ENCODE assay signal across 22 cellular contexts in the genomic region with DNA sequence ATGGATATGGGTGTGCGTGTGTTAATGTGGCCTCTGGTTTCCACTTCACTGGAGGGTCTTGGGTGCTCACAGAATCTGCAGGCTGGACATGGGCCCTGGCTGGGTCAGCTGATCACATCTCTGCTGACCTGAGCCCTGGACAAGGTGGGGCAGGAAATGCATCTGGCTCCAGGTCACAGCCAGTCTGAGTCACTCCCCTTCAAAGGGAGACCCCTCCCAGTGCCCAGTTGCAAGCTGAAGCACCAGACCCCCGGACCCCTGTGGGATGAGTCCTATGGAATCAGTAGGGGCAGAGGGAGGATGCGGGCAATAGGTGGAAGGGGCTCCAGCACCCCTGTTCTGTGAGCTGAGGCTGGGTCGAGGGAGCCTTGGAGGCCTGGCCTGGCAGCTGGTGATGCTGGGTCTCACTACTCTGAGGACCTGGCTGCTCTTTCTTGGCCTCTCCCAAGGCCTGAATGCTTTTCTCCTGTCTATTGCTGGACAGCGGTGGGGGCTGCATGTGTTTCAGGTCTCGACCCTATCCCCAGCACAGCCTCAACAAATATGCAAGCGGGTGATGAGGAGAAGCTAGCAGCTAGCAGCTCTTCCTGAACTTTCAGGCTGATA.
"Had no signal": no experiment of that assay in that cellular context is flagged by ENCODE, and none has a peak within 500 bp of the region (broad histone marks: within the 10 kb centered on the region; RNA-seq: fewer than 3 reads in every experiment).

No MANE protein-coding gene starts in this region.

- H3K4me1 ChIP-seq: right lobe of liver, uterus had no signal

- H3K27me3 ChIP-seq: brain microvascular endothelial cell, neutrophil, right lobe of liver, uterus had no signal

- ATAC-seq: left ventricle myocardium superior; mucosa of descending colon; natural killer cell treated with Interleukin-12 subunit alpha and Interleukin-12 subunit beta and Interleukin-15 and Interleukin-18, amount 100 ng/mL, for 72 hours; right lobe of liver; stimulated activated memory B cell treated with anti-CD40 and anti-IgM and Interleukin-4, amounts not matched to agents 10 μg/mL and 1 μg/mL and 100 μg/mL, for 72 hours; stimulated activated naive CD8-positive, alpha-beta T cell treated with anti-CD3 and anti-CD28 coated beads, Interleukin-15, amount 100 ng/mL, for 72 hours; T-helper 17 cell had no signal

- H3K9me3 ChIP-seq: right lobe of liver had no signal

- H3K4me3 ChIP-seq: mucosa of descending colon, right lobe of liver, uterus had no signal

- H3K27ac ChIP-seq: brain microvascular endothelial cell, neutrophil, right lobe of liver, uterus had no signal

- H3K36me3 ChIP-seq: brain microvascular endothelial cell, right lobe of liver, uterus had no signal

- DNase-seq: activated CD4-positive, alpha-beta memory T cell treated with anti-CD3 and anti-CD28 coated beads for 36 hours; activated CD4-positive, alpha-beta T cell treated with anti-CD3 and anti-CD28 coated beads, Interleukin-2, amount 10 ng/mL, durations not matched to agents 24 days and 14 days; activated CD4-positive, CD25-positive, alpha-beta regulatory T cell treated with anti-CD3 and anti-CD28 coated beads, Interleukin-2, amount 50 U/mL, for 72 hours; activated gamma-delta T cell treated with Interleukin-2 at 50 U/mL for 16 hours; activated naive CD4-positive, alpha-beta T cell treated with anti-CD3 and anti-CD28 coated beads, Interleukin-2, amount 50 U/mL, for 16 hours; amniotic stem cell; brain microvascular endothelial cell; caudate nucleus; effector CD4-positive, alpha-beta T cell; left ventricle myocardium superior; mucosa of descending colon; right lobe of liver; small intestine; stimulated activated CD4-positive, alpha-beta T cell treated with anti-CD3 and anti-CD28 coated beads, Interleukin-4, amount 100 ng/mL, for 24 hours; stimulated activated naive CD8-positive, alpha-beta T cell treated with anti-CD3 and anti-CD28 coated beads, Interleukin-15, amount 100 ng/mL, for 72 hours; substantia nigra; T-helper 17 cell; T1000; uterus had no signal
